16 cellular contexts compared by ENCODE assay signal in genomic region chr17:78861229-78861628, GRCh38. TPM values are rescaled to one million over a fixed set of nuclear protein-coding genes. Genes with fewer than 3 reads are reported as not detected.
DNase-seq lines count a peak whose midpoint lies in the region; ATAC-seq and TF ChIP-seq lines count a peak whose summit lies in the region.
"Had no signal": no experiment of that assay in that cellular context is flagged by ENCODE, and none has a peak within 500 bp of the region (broad histone marks: within the 10 kb centered on the region; RNA-seq: fewer than 3 reads in every experiment).

No MANE protein-coding gene starts in this region.

- POLR2A ChIA-PET in PC-3 (lab: Charles Lee; ENCODE audit: unreplicated experiment), result no interaction called here

- peaks cover 2% of the 10 kb centered on the region; the same call in 1 of the 2 replicates for H3K36me3 ChIP-seq in PC-3 (ENCODE audit: low read depth, low read length)
- H3K36me3 ChIP-seq in brain microvascular endothelial cell (replicated peaks), result peaks cover 19% of the 10 kb centered on the region
- peaks cover 9 to 26% (median 20%) of the 10 kb centered on the region in 3 donors for H3K36me3 ChIP-seq in tibial artery
- no peaks in the 10 kb centered on the region for H3K36me3 ChIP-seq in effector memory CD4-positive, alpha-beta T cell (ENCODE audit: control insufficient read depth, insufficient read depth, low read length)
- H3K36me3 ChIP-seq: neural progenitor cell had no signal

- H3K36me3 Mint-ChIP-seq in osteocyte (ENCODE audit: unreplicated experiment), result peaks cover 28% of the 10 kb centered on the region
- H3K36me3 Mint-ChIP-seq: activated naive CD4-positive, alpha-beta T cell treated with anti-CD3 and anti-CD28 coated beads, Interleukin-2, amount 10 ng/mL, durations not matched to agents 7 days and 5 days had no signal

- in situ Hi-C loops in brain microvascular endothelial cell (cut with HindIII; ENCODE audit: low pct_ligation_motif_present, low sequenced_read_pairs), result no loop called here

- TF ChIP-seq CTCF in PC-3 (conservative IDR thresholded peaks at IDR 0.05; ENCODE audit: low read depth, low read length), result no peak
- no peak for TF ChIP-seq CTCF in brain microvascular endothelial cell (IDR thresholded peaks at IDR 0.05; ENCODE audit: low read depth, low read length, missing control alignments)
- no peak for TF ChIP-seq CTCF in osteocyte (IDR thresholded peaks at IDR 0.05)
- no peak for TF ChIP-seq CTCF in tibial artery (IDR thresholded peaks at IDR 0.05)

- peak overlapping the region; percentile 58; the same call in 1 of the 2 replicates for H3K4me2 ChIP-seq in PC-3 (ENCODE audit: low read length)
- H3K4me2 ChIP-seq: neural progenitor cell had no signal

- H3K4me3 ChIP-seq in PC-3 (ENCODE audit: low read length), result no peak overlapping the region
- H3K4me3 ChIP-seq in brain microvascular endothelial cell (ENCODE audit: low read depth, low read length), result no peak overlapping the region
- H3K4me3 ChIP-seq in tibial artery, result no peak overlapping the region
- H3K4me3 ChIP-seq in effector memory CD4-positive, alpha-beta T cell (ENCODE audit: insufficient read depth, low read depth, low read length, poor library complexity, severe bottlenecking), result no peak overlapping the region
- H3K4me3 ChIP-seq: BLaER1 treated with 17β-estradiol and CSF1 and Interleukin-3, amounts not matched to agents 10 nM and 100 nM; neural progenitor cell; spleen had no signal

- H3K9ac ChIP-seq in PC-3 (ENCODE audit: low read length), result peak overlapping the region; percentile 73
- H3K9ac ChIP-seq: neural progenitor cell had no signal

- CTCF ChIA-PET in PC-3 (lab: Charles Lee), result interaction anchor here (1.0 kb wide), 1 partner anchor 9 kb away, joined by 4 read pairs; no protein-coding TSS in a partner anchor

- H3K27me3 Mint-ChIP-seq in osteocyte (ENCODE audit: unreplicated experiment), result no peaks in the 10 kb centered on the region

- H3F3A ChIP-seq in PC-3 (ENCODE audit: low read length, unreplicated experiment), result peaks cover 8% of the 10 kb centered on the region

- H3K27ac Mint-ChIP-seq in osteocyte (ENCODE audit: unreplicated experiment), result peak overlapping the region; percentile 99
- H3K27ac Mint-ChIP-seq: activated naive CD4-positive, alpha-beta T cell treated with anti-CD3 and anti-CD28 coated beads, Interleukin-2, amount 10 ng/mL, durations not matched to agents 7 days and 5 days; neural progenitor cell had no signal

- no peaks in the 10 kb centered on the region for H4K20me1 ChIP-seq in PC-3 (ENCODE audit: low read length)

- peaks cover 39% of the 10 kb centered on the region for H3K4me1 Mint-ChIP-seq in osteocyte (ENCODE audit: unreplicated experiment)

- H3K4me1 ChIP-seq in PC-3 (ENCODE audit: insufficient read depth, low read length), result peaks cover 23% of the 10 kb centered on the region
- peaks cover 0 to 53% (median 18%) of the 10 kb centered on the region in 4 donors for H3K4me1 ChIP-seq in tibial artery
- H3K4me1 ChIP-seq in effector memory CD4-positive, alpha-beta T cell (ENCODE audit: control insufficient read depth, insufficient read depth, low read length, poor library complexity, severe bottlenecking), result no peaks in the 10 kb centered on the region

- H3K27ac ChIP-seq in PC-3 (ENCODE audit: low read length) (peak overlapping the region; percentile 92), brain microvascular endothelial cell (peak overlapping the region; percentile 98), tibial artery (peak overlapping the region; percentile 87 to 90)
- H3K27ac ChIP-seq in effector memory CD4-positive, alpha-beta T cell (ENCODE audit: insufficient read depth, low read length, poor library complexity, severe bottlenecking), result no peak overlapping the region
- H3K27ac ChIP-seq: neural progenitor cell had no signal

- no peak overlapping the region for H3K4me3 Mint-ChIP-seq in osteocyte (ENCODE audit: unreplicated experiment)
- H3K4me3 Mint-ChIP-seq: activated naive CD4-positive, alpha-beta T cell treated with anti-CD3 and anti-CD28 coated beads, Interleukin-2, amount 10 ng/mL, durations not matched to agents 7 days and 5 days; neural progenitor cell had no signal

- H3K9me3 ChIP-seq in PC-3 (ENCODE audit: low read length) (no peaks in the 10 kb centered on the region), tibial artery (no peaks in the 10 kb centered on the region)
- no peaks in the 10 kb centered on the region for H3K9me3 ChIP-seq in effector memory CD4-positive, alpha-beta T cell (ENCODE audit: control insufficient read depth, low read length)
- H3K9me3 ChIP-seq: BLaER1 treated with 17β-estradiol and CSF1 and Interleukin-3, amounts not matched to agents 10 nM and 100 nM; spleen had no signal

- BruUV-seq in PC-3 (replicated peaks; lab: Mats Ljungman, UMichigan), result no TSS peak

- no peak for ATAC-seq in PC-3
- no peak for ATAC-seq in GM21717 (IDR thresholded peaks at IDR 0.05; ENCODE audit: unreplicated experiment)

- no peak overlapping the region for H2AFZ ChIP-seq in PC-3 (ENCODE audit: low read length)
- H2AFZ ChIP-seq: neural progenitor cell had no signal

- H3K9me2 ChIP-seq in PC-3 (replicated peaks; ENCODE audit: low read length), result no peaks in the 10 kb centered on the region

- intact Hi-C loops in PC-3 (cut with micrococcal nuclease) (no loop called here), tibial artery (cut with DNase I; ENCODE audit: low total_unique reads) (no loop called here)

- no peaks in the 10 kb centered on the region for H3K79me2 ChIP-seq in PC-3 (ENCODE audit: low read length)

- H3K27me3 ChIP-seq in PC-3 (ENCODE audit: low read length) (no peaks in the 10 kb centered on the region), brain microvascular endothelial cell (replicated peaks) (no peaks in the 10 kb centered on the region), tibial artery (no peaks in the 10 kb centered on the region)
- no peaks in the 10 kb centered on the region for H3K27me3 ChIP-seq in effector memory CD4-positive, alpha-beta T cell (replicated peaks; ENCODE audit: control insufficient read depth, insufficient read depth, low read length, poor library complexity, severe bottlenecking)
- H3K27me3 ChIP-seq: BLaER1 treated with 17β-estradiol and CSF1 and Interleukin-3, amounts not matched to agents 10 nM and 100 nM; neural progenitor cell; spleen had no signal

- DNase-seq in PC-3 (no peak), brain microvascular endothelial cell (no peak), osteocyte (ENCODE audit: extremely low spot score, unreplicated experiment) (no peak), tibial artery (no peak), cerebellar nuclear complex (lab: John Stamatoyannopoulos, UW) (no peak)
- no peak for DNase-seq in effector memory CD4-positive, alpha-beta T cell
- DNase-seq: activated CD4-positive, alpha-beta T cell treated with anti-CD3 and anti-CD28 coated beads for 48 hours; activated naive CD4-positive, alpha-beta T cell treated with anti-CD3 and anti-CD28 coated beads, Interleukin-2, amount 10 ng/mL, durations not matched to agents 7 days and 5 days; DMS79; KG1; NCI-H1417 treated with DMSO at 0.1 percent for 48 hours; spleen; stimulated activated naive CD4-positive, alpha-beta T cell treated with Interleukin-2 at 50 U/mL for 16 hours had no signal

- no peaks in the 10 kb centered on the region for H3K9me3 Mint-ChIP-seq in osteocyte (ENCODE audit: unreplicated experiment)
- H3K9me3 Mint-ChIP-seq: activated naive CD4-positive, alpha-beta T cell treated with anti-CD3 and anti-CD28 coated beads, Interleukin-2, amount 10 ng/mL, durations not matched to agents 7 days and 5 days; neural progenitor cell had no signal

RNA-seq across cellular contexts. Expression of gene USP36, which starts 20.6 kb away (rescaled TPM):
- total RNA-seq in PC-3 (2014; rRNA removed) (37.5 and 41.8 TPM in 2 replicates), osteocyte (56.2 and 66.7 TPM in 2 replicates)

RNA-seq across cellular contexts. Expression of gene CEP295NL, which starts 41.8 kb away (rescaled TPM):
- total RNA-seq in PC-3 (2014; rRNA removed) (1.8 and 2.4 TPM in 2 replicates), osteocyte (7.3 and 9.2 TPM in 2 replicates)
